35 cellular contexts compared by ENCODE assay signal in genomic region chr21:27764056-27764455, GRCh38.
"Had no signal": no experiment of that assay in that cellular context is flagged by ENCODE, and none has a peak within 500 bp of the region (broad histone marks: within the 10 kb centered on the region; RNA-seq: fewer than 3 reads in every experiment).

No MANE protein-coding gene starts in this region.

- H3K27me3 Mint-ChIP-seq: activated CD4-positive, alpha-beta memory T cell treated with anti-CD3 and anti-CD28 coated beads for 36 hours; activated CD4-positive, alpha-beta T cell treated with anti-CD3 and anti-CD28 coated beads for 36 hours; activated CD4-positive, alpha-beta T cell treated with anti-CD3 and anti-CD28 coated beads, Interleukin-2, amount 10 ng/mL, durations not matched to agents 24 days and 14 days; activated CD8-positive, alpha-beta memory T cell treated with anti-CD3 and anti-CD28 coated beads, Interleukin-2, amount 10 ng/mL, durations not matched to agents 7 days and 5 days; effector memory CD8-positive, alpha-beta T cell; T-helper 17 cell had no signal

- H3K9me3 ChIP-seq: esophagus muscularis mucosa, gastrocnemius medialis had no signal

- H3K4me3 Mint-ChIP-seq: activated CD4-positive, alpha-beta memory T cell treated with anti-CD3 and anti-CD28 coated beads for 36 hours; activated CD4-positive, alpha-beta T cell treated with anti-CD3 and anti-CD28 coated beads for 36 hours; activated CD4-positive, alpha-beta T cell treated with anti-CD3 and anti-CD28 coated beads, Interleukin-2, amount 10 ng/mL, durations not matched to agents 24 days and 14 days; activated CD8-positive, alpha-beta memory T cell treated with anti-CD3 and anti-CD28 coated beads, Interleukin-2, amount 10 ng/mL, durations not matched to agents 7 days and 5 days; activated CD8-positive, alpha-beta T cell treated with anti-CD3 and anti-CD28 coated beads, Interleukin-2, amount 10 ng/mL, durations not matched to agents 7 days and 5 days; activated naive CD8-positive, alpha-beta T cell; activated T-helper 1 cell treated with anti-CD3 and anti-CD28 coated beads, Interleukin-12 subunit alpha, Interleukin-12 subunit beta, Interleukin-2, Interleukin-4 antibody, amounts not matched to agents 30 ng/mL and 10 ng/mL and 1 ng/mL, durations not matched to agents 14 hours and 24 hours and 36 hours; effector memory CD8-positive, alpha-beta T cell; T-helper 17 cell; T-helper 2 cell treated with Interferon-gamma antibody and Interleukin-4, amounts not matched to agents 5 μg/mL and 100 μg/mL, for 36 hours had no signal

- H3K27ac ChIP-seq: brain microvascular endothelial cell, esophagus muscularis mucosa, foreskin keratinocyte, gastrocnemius medialis, heart left ventricle had no signal

- H3K4me1 Mint-ChIP-seq: activated CD4-positive, alpha-beta T cell treated with anti-CD3 and anti-CD28 coated beads for 36 hours; activated CD4-positive, alpha-beta T cell treated with anti-CD3 and anti-CD28 coated beads, Interleukin-2, amount 10 ng/mL, durations not matched to agents 24 days and 14 days; activated CD8-positive, alpha-beta memory T cell treated with anti-CD3 and anti-CD28 coated beads, Interleukin-2, amount 10 ng/mL, durations not matched to agents 7 days and 5 days; T-helper 17 cell had no signal

- H3K4me1 ChIP-seq: gastrocnemius medialis had no signal

- ATAC-seq: activated CD4-positive, alpha-beta T cell treated with anti-CD3 and anti-CD28 coated beads for 36 hours; activated CD8-positive, alpha-beta memory T cell treated with anti-CD3 and anti-CD28 coated beads, Interleukin-2, amount 10 ng/mL, durations not matched to agents 7 days and 5 days; activated CD8-positive, alpha-beta T cell treated with anti-CD3 and anti-CD28 coated beads, Interleukin-2, amount 10 ng/mL, durations not matched to agents 7 days and 5 days; effector memory CD8-positive, alpha-beta T cell; foreskin keratinocyte; gastrocnemius medialis; heart left ventricle; T-helper 17 cell had no signal

- FAIRE-seq: astrocyte, colon had no signal

- H3K36me3 ChIP-seq: brain microvascular endothelial cell, esophagus muscularis mucosa, gastrocnemius medialis, heart left ventricle had no signal

- H3K27ac Mint-ChIP-seq: activated CD4-positive, alpha-beta memory T cell treated with anti-CD3 and anti-CD28 coated beads for 36 hours; activated CD4-positive, alpha-beta T cell treated with anti-CD3 and anti-CD28 coated beads for 36 hours; activated CD4-positive, alpha-beta T cell treated with anti-CD3 and anti-CD28 coated beads, Interleukin-2, amount 10 ng/mL, durations not matched to agents 24 days and 14 days; activated CD8-positive, alpha-beta memory T cell treated with anti-CD3 and anti-CD28 coated beads, Interleukin-2, amount 10 ng/mL, durations not matched to agents 7 days and 5 days; activated CD8-positive, alpha-beta T cell treated with anti-CD3 and anti-CD28 coated beads, Interleukin-2, amount 10 ng/mL, durations not matched to agents 7 days and 5 days; activated naive CD8-positive, alpha-beta T cell; activated T-helper 1 cell treated with anti-CD3 and anti-CD28 coated beads, Interleukin-12 subunit alpha, Interleukin-12 subunit beta, Interleukin-2, Interleukin-4 antibody, amounts not matched to agents 30 ng/mL and 10 ng/mL and 1 ng/mL, durations not matched to agents 14 hours and 24 hours and 36 hours; effector memory CD8-positive, alpha-beta T cell; T-helper 17 cell; T-helper 2 cell treated with Interferon-gamma antibody and Interleukin-4, amounts not matched to agents 5 μg/mL and 100 μg/mL, for 36 hours had no signal

- H3K4me3 ChIP-seq: esophagus muscularis mucosa, gastrocnemius medialis, heart left ventricle had no signal

- DNase-seq: activated CD4-positive, alpha-beta memory T cell treated with anti-CD3 and anti-CD28 coated beads for 36 hours; activated CD4-positive, alpha-beta T cell treated with anti-CD3 and anti-CD28 coated beads for 36 hours; activated CD4-positive, alpha-beta T cell treated with anti-CD3 and anti-CD28 coated beads, Interleukin-2, amount 10 ng/mL, durations not matched to agents 24 days and 14 days; activated CD4-positive, CD25-positive, alpha-beta regulatory T cell; activated CD4-positive, CD25-positive, alpha-beta regulatory T cell treated with anti-CD3 and anti-CD28 coated beads, Interleukin-2, amount 50 U/mL, for 72 hours; activated CD8-positive, alpha-beta memory T cell treated with anti-CD3 and anti-CD28 coated beads, Interleukin-2, amount 10 ng/mL, durations not matched to agents 7 days and 5 days; activated CD8-positive, alpha-beta memory T cell treated with anti-CD3 and anti-CD28 coated beads, Interleukin-2, amount 50 U/mL, for 4 hours; activated CD8-positive, alpha-beta T cell treated with anti-CD3 and anti-CD28 coated beads, Interleukin-2, amount 10 ng/mL, durations not matched to agents 7 days and 5 days; activated gamma-delta T cell; activated naive CD4-positive, alpha-beta T cell; activated naive CD4-positive, alpha-beta T cell treated with anti-CD3 and anti-CD28 coated beads, Interleukin-2, amount 50 U/mL, for 16 hours; activated T-cell treated with anti-CD3 and anti-CD28 coated beads, Interleukin-2, amount 50 U/mL, for 1 hour; activated T-cell treated with anti-CD3 and anti-CD28 coated beads, Interleukin-2, amount 50 U/mL, for 48 hours; amniotic stem cell; anterior cingulate cortex; brain microvascular endothelial cell; caudate nucleus; cortex of kidney; dermis blood vessel endothelial cell; effector CD4-positive, alpha-beta T cell; effector memory CD8-positive, alpha-beta T cell; erythroblast; foreskin keratinocyte; gastrocnemius medialis; glutamatergic neuron; heart left ventricle; T-helper 1 cell; T-helper 17 cell; T1000 had no signal

- H3K9me3 Mint-ChIP-seq: activated CD4-positive, alpha-beta memory T cell treated with anti-CD3 and anti-CD28 coated beads for 36 hours; activated CD4-positive, alpha-beta T cell treated with anti-CD3 and anti-CD28 coated beads, Interleukin-2, amount 10 ng/mL, durations not matched to agents 24 days and 14 days; activated T-helper 1 cell treated with anti-CD3 and anti-CD28 coated beads, Interleukin-12 subunit alpha, Interleukin-12 subunit beta, Interleukin-2, Interleukin-4 antibody, amounts not matched to agents 30 ng/mL and 10 ng/mL and 1 ng/mL, durations not matched to agents 14 hours and 24 hours and 36 hours; T-helper 2 cell treated with Interferon-gamma antibody and Interleukin-4, amounts not matched to agents 5 μg/mL and 100 μg/mL, for 36 hours had no signal

- H3K36me3 Mint-ChIP-seq: activated CD4-positive, alpha-beta memory T cell treated with anti-CD3 and anti-CD28 coated beads for 36 hours; activated CD8-positive, alpha-beta memory T cell treated with anti-CD3 and anti-CD28 coated beads, Interleukin-2, amount 10 ng/mL, durations not matched to agents 7 days and 5 days; activated naive CD8-positive, alpha-beta T cell had no signal
